In genomic region chr9:88807426-88807825, GRCh38 we compare ENCODE assay signal across 16 cellular contexts.
DNase-seq lines count a peak whose midpoint lies in the region; ATAC-seq and TF ChIP-seq lines count a peak whose summit lies in the region.
"Had no signal": no experiment of that assay in that cellular context is flagged by ENCODE, and none has a peak within 500 bp of the region (broad histone marks: within the 10 kb centered on the region; RNA-seq: fewer than 3 reads in every experiment).

No MANE protein-coding gene starts in this region.

- H3K27me3 Mint-ChIP-seq in activated T-cell treated with anti-CD3 and anti-CD28 coated beads, Interleukin-2, amount 50 U/mL, for 4 hours (ENCODE audit: low read depth) = peaks cover 16% of the 10 kb centered on the region

- H3K9me3 Mint-ChIP-seq in activated T-cell treated with anti-CD3 and anti-CD28 coated beads, Interleukin-2, amount 50 U/mL, for 4 hours = no peaks in the 10 kb centered on the region
- H3K9me3 Mint-ChIP-seq: CD8-positive, alpha-beta T cell; GM23338 had no signal

- no peaks in the 10 kb centered on the region for H3K4me1 ChIP-seq in upper lobe of right lung

- H3K4me3 ChIP-seq in upper lobe of right lung = no peak overlapping the region
- no peak overlapping the region for H3K4me3 ChIP-seq in brain microvascular endothelial cell (ENCODE audit: low read depth, low read length)
- H3K4me3 ChIP-seq: GM23338 had no signal

- TF ChIP-seq RAD21 in Ishikawa (IDR thresholded peaks at IDR 0.05; ENCODE audit: low read depth) = no peak

- no peaks in the 10 kb centered on the region for H3K4me1 Mint-ChIP-seq in activated T-cell treated with anti-CD3 and anti-CD28 coated beads, Interleukin-2, amount 50 U/mL, for 4 hours (ENCODE audit: low read depth)

- in situ Hi-C loops in brain microvascular endothelial cell (cut with HindIII; ENCODE audit: low pct_ligation_motif_present, low sequenced_read_pairs) = no loop called here

- no peaks in the 10 kb centered on the region for H3K36me3 Mint-ChIP-seq in activated T-cell treated with anti-CD3 and anti-CD28 coated beads, Interleukin-2, amount 50 U/mL, for 4 hours (ENCODE audit: insufficient read depth)
- H3K36me3 Mint-ChIP-seq: CD14-positive monocyte; CD8-positive, alpha-beta T cell had no signal

- no peak for TF ChIP-seq EP300 in Ishikawa (IDR thresholded peaks at IDR 0.05; ENCODE audit: borderline replicate concordance)

- H3K27me3 ChIP-seq in upper lobe of right lung (no peaks in the 10 kb centered on the region), brain microvascular endothelial cell (replicated peaks) (no peaks in the 10 kb centered on the region)

- H3K36me3 ChIP-seq in upper lobe of right lung = no peaks in the 10 kb centered on the region
- no peaks in the 10 kb centered on the region for H3K36me3 ChIP-seq in brain microvascular endothelial cell (replicated peaks)

- no peaks in the 10 kb centered on the region for H3K9me3 ChIP-seq in upper lobe of right lung

- DNase-seq in activated CD8-positive, alpha-beta memory T cell treated with anti-CD3 and anti-CD28 coated beads for 24 hours = peak; percentile 30
- DNase-seq in activated CD8-positive, alpha-beta memory T cell treated with anti-CD3 and anti-CD28 coated beads, Interleukin-2, amount 50 U/mL, for 48 hours = no peak
- DNase-seq in left lobe of liver (ENCODE audit: low spot score) = peak; percentile 31
- DNase-seq in upper lobe of right lung = no peak
- no peak for DNase-seq in activated T-cell treated with anti-CD3 and anti-CD28 coated beads, Interleukin-2, amount 50 U/mL, for 4 hours
- no peak for DNase-seq in brain microvascular endothelial cell
- DNase-seq: CD8-positive, alpha-beta T cell; COR-L47; DMS153; DMS79 treated with DMSO at 0.1 percent for 48 hours; EL; H9 had no signal

- no peak overlapping the region for H3K27ac ChIP-seq in upper lobe of right lung
- H3K27ac ChIP-seq in brain microvascular endothelial cell = no peak overlapping the region
- H3K27ac ChIP-seq: 22Rv1 had no signal

- no peak overlapping the region for H3K4me3 Mint-ChIP-seq in activated T-cell treated with anti-CD3 and anti-CD28 coated beads, Interleukin-2, amount 50 U/mL, for 4 hours
- H3K4me3 Mint-ChIP-seq: CD8-positive, alpha-beta T cell; GM23338; H9 had no signal

- ATAC-seq in left lobe of liver (no peak), upper lobe of right lung (peak; percentile 25)
- ATAC-seq in activated T-cell treated with anti-CD3 and anti-CD28 coated beads, Interleukin-2, amount 50 U/mL, for 4 hours = no peak
- ATAC-seq: CD8-positive, alpha-beta T cell; GM23338 had no signal

- TF ChIP-seq CTCF in upper lobe of right lung (IDR thresholded peaks at IDR 0.05) (no peak), brain microvascular endothelial cell (IDR thresholded peaks at IDR 0.05; ENCODE audit: low read depth, low read length, missing control alignments) (no peak)

- intact Hi-C loops in upper lobe of right lung (cut with DNase I) = no loop called here

TF ChIP-seq in Ishikawa, 13 proteins besides CTCF, POLR2A, EP300 and RAD21:
- no peak for TF ChIP-seq USF1 (IDR thresholded peaks at IDR 0.05)
- 0 out of 2 replicates have a peak, but pooled peaks have one; percentile 28 for TF ChIP-seq NFIC (IDR thresholded peaks at IDR 0.05)

Comparison
In these comparisons a context has a peak if more than half of its experiments do, and no peak if none do; other contexts are left out.
1. DNase-seq: peak in activated CD8-positive, alpha-beta memory T cell treated with anti-CD3 and anti-CD28 coated beads for 24 hours (single experiment) and left lobe of liver (single experiment); none in activated CD8-positive, alpha-beta memory T cell treated with anti-CD3 and anti-CD28 coated beads, Interleukin-2, amount 50 U/mL, for 48 hours (single experiment), upper lobe of right lung (single experiment), activated T-cell treated with anti-CD3 and anti-CD28 coated beads, Interleukin-2, amount 50 U/mL, for 4 hours (single experiment) and brain microvascular endothelial cell (single experiment).